ENCODE assay signal across 1 cellular context in genomic region chrX:47560831-47561652, GRCh38.
TF ChIP-seq lines count a peak whose summit lies in the region.

Gene ARAF (plus strand): TSS chrX:47561205. CDS start chrX:47562968, 1,763 bp downstream.

TF ChIP-seq in K562, 482 proteins besides CTCF, POLR2A, EP300 and RAD21 (continued from another document and continues in another):
- TF ChIP-seq ATF6 (CRISPR knock-in tag; IDR thresholded peaks at IDR 0.05) (no peak), FOXP4 (CRISPR knock-in tag; IDR thresholded peaks at IDR 0.05; ENCODE audit: borderline replicate concordance) (no peak), YBX1 (IDR thresholded peaks at IDR 0.05) (no peak), ZBTB40 (IDR thresholded peaks at IDR 0.05) (peak; percentile 61), ZBTB40 (CRISPR knock-in tag; IDR thresholded peaks at IDR 0.05) (no peak), ZNF224 (CRISPR knock-in tag; IDR thresholded peaks at IDR 0.05) (no peak), SAP30 (IDR thresholded peaks at IDR 0.05; ENCODE audit: borderline replicate concordance, insufficient read depth, low read depth, low read length, poor library complexity, severe bottlenecking) (no peak), ZNF77 (CRISPR knock-in tag; IDR thresholded peaks at IDR 0.05) (no peak), CHD1 (IDR thresholded peaks at IDR 0.05; ENCODE audit: low read length) (no peak), KAT8 (IDR thresholded peaks at IDR 0.05; ENCODE audit: low read depth) (no peak), SNRNP70 (optimal IDR thresholded peaks at IDR 0.05; ENCODE audit: low read depth, low read length) (no peak), GABPB2 (CRISPR knock-in tag; conservative IDR thresholded peaks at IDR 0.05) (no peak), TCFL5 (CRISPR knock-in tag; conservative IDR thresholded peaks at IDR 0.05) (no peak), NCOA4 (IDR thresholded peaks at IDR 0.05; ENCODE audit: partially characterized antibody) (no peak), CBFA2T2 (conservative IDR thresholded peaks at IDR 0.05) (no peak), RBM15 (IDR thresholded peaks at IDR 0.05; ENCODE audit: insufficient read depth, low read length) (no peak), EP400 (IDR thresholded peaks at IDR 0.05) (peak; percentile 89), AFF4 (CRISPR knock-in tag; IDR thresholded peaks at IDR 0.05) (peak; percentile 82; the same call in 1 of the 2 replicates), CSDE1 (IDR thresholded peaks at IDR 0.05) (no peak), U2AF2 (optimal IDR thresholded peaks at IDR 0.05; ENCODE audit: low read depth, low read length) (no peak), PYGO2 (tag; IDR thresholded peaks at IDR 0.05) (no peak), ZZZ3 (IDR thresholded peaks at IDR 0.05) (no peak), U2AF1 (optimal IDR thresholded peaks at IDR 0.05; ENCODE audit: low read depth, low read length) (no peak), JUNB (CRISPR knock-in tag; conservative IDR thresholded peaks at IDR 0.05) (no peak), SAFB (IDR thresholded peaks at IDR 0.05; ENCODE audit: borderline replicate concordance, low read depth, low read length) (no peak), NR2C2 (CRISPR knock-in tag; IDR thresholded peaks at IDR 0.05) (no peak), NR2C2 (tag; IDR thresholded peaks at IDR 0.05) (peak; percentile 92), HDAC6 (IDR thresholded peaks at IDR 0.05; ENCODE audit: low read depth, low read length) (no peak), CBX2 (IDR thresholded peaks at IDR 0.05; ENCODE audit: insufficient read depth, low read length, poor library complexity, severe bottlenecking) (no peak), ZNF133 (CRISPR knock-in tag; IDR thresholded peaks at IDR 0.05) (no peak), ETS1 (conservative IDR thresholded peaks at IDR 0.05; ENCODE audit: control insufficient read depth, low read depth, low read length) (no peak), BMI1 (IDR thresholded peaks at IDR 0.05; ENCODE audit: low read length) (no peak), POLR3G (IDR thresholded peaks at IDR 0.05; ENCODE audit: extremely low read depth, insufficient read length, insufficient replicate concordance) (no peak), SNAPC5 (CRISPR knock-in tag; IDR thresholded peaks at IDR 0.05) (no peak), NCOA1 (IDR thresholded peaks at IDR 0.05; ENCODE audit: low read depth) (no peak), HOXB6 (CRISPR knock-in tag; IDR thresholded peaks at IDR 0.05; ENCODE audit: borderline replicate concordance) (no peak), NR2C1 (IDR thresholded peaks at IDR 0.05) (peak; percentile 66), NR2C1 (tag; IDR thresholded peaks at IDR 0.05) (peak; percentile 58; the same call in 1 of the 2 replicates), ZNF398 (CRISPR knock-in tag; IDR thresholded peaks at IDR 0.05) (no peak), ESRRB (CRISPR knock-in tag; IDR thresholded peaks at IDR 0.05; ENCODE audit: borderline replicate concordance) (no peak), GTF2A2 (tag; IDR thresholded peaks at IDR 0.05) (no peak), SAFB2 (IDR thresholded peaks at IDR 0.05; ENCODE audit: borderline replicate concordance, low read depth, low read length, severe bottlenecking) (no peak), ATF7 (IDR thresholded peaks at IDR 0.05) (peak; percentile 99), ZEB2 (IDR thresholded peaks at IDR 0.05) (no peak), SMAD4 (CRISPR knock-in tag; conservative IDR thresholded peaks at IDR 0.05) (0 out of 2 replicates have a peak, but pooled peaks have one; percentile 23), MCM7 (IDR thresholded peaks at IDR 0.05) (no peak), XRCC5 (IDR thresholded peaks at IDR 0.05; ENCODE audit: low read depth, low read length) (no peak; the same call in 1 of the 2 replicates), KLF10 (CRISPR knock-in tag; IDR thresholded peaks at IDR 0.05) (no peak), NR4A1 (CRISPR knock-in tag; IDR thresholded peaks at IDR 0.05) (no peak), NR4A1 (tag; IDR thresholded peaks at IDR 0.05) (no peak), BDP1 (IDR thresholded peaks at IDR 0.05; ENCODE audit: insufficient read depth, insufficient read length) (no peak)
